12 cellular contexts compared by ENCODE assay signal in genomic region chr13:20190481-20191310, GRCh38. TPM values are rescaled to one million over a fixed set of nuclear protein-coding genes. Genes with fewer than 3 reads are reported as not detected.
DNase-seq lines count a peak whose midpoint lies in the region; ATAC-seq and TF ChIP-seq lines count a peak whose summit lies in the region.
"Had no signal": no experiment of that assay in that cellular context is flagged by ENCODE, and none has a peak within 500 bp of the region (broad histone marks: within the 10 kb centered on the region; RNA-seq: fewer than 3 reads in every experiment).

No MANE protein-coding gene starts in this region.

- no peak for DNase-seq in CD4-positive, alpha-beta T cell
- DNase-seq in NCI-H460 (ENCODE audit: extremely low read depth, low read depth), result peak; percentile 56
- DNase-seq in epithelial cell of esophagus (ENCODE audit: low read depth), result peak; percentile 81
- no peak for DNase-seq in progenitor cell of endocrine pancreas (ENCODE audit: low spot score, unreplicated experiment)
- DNase-seq in T-helper 1 cell, result no peak
- no peak for DNase-seq in testis
- DNase-seq: activated naive CD8-positive, alpha-beta T cell treated with anti-CD3 and anti-CD28 coated beads, Interleukin-2, amount 10 ng/mL, durations not matched to agents 7 days and 5 days; natural killer cell had no signal

- peaks cover 51% of the 10 kb centered on the region for H3K27me3 ChIP-seq in CD4-positive, alpha-beta T cell (ENCODE audit: control insufficient read depth, insufficient read depth, low read length)
- no peaks in the 10 kb centered on the region for H3K27me3 ChIP-seq in testis

- POLR2A ChIA-PET in CD4-positive, alpha-beta T cell (lab: Charles Lee), result interaction anchor here (1.7 kb wide), 1 partner anchor 285 kb away, joined by 7 read pairs; no protein-coding TSS in a partner anchor

- ATAC-seq in CD4-positive, alpha-beta T cell (ENCODE audit: poor library complexity), result no peak
- ATAC-seq in HG03442 (IDR thresholded peaks at IDR 0.05; ENCODE audit: unreplicated experiment), result no peak
- ATAC-seq: natural killer cell had no signal

- peaks cover 20% of the 10 kb centered on the region for H3K4me1 Mint-ChIP-seq in CD4-positive, alpha-beta T cell (ENCODE audit: low read depth)
- peaks cover 14% of the 10 kb centered on the region for H3K4me1 Mint-ChIP-seq in nephron
- H3K4me1 Mint-ChIP-seq in progenitor cell of endocrine pancreas (ENCODE audit: low read depth), result peaks cover 9% of the 10 kb centered on the region

- TF ChIP-seq CTCF in CD4-positive, alpha-beta T cell (IDR thresholded peaks at IDR 0.05), result no peak
- TF ChIP-seq CTCF in epithelial cell of esophagus (IDR thresholded peaks at IDR 0.05; ENCODE audit: insufficient read depth, low read depth, low read length, missing control alignments) (no peak), nephron (IDR thresholded peaks at IDR 0.05; ENCODE audit: unreplicated experiment in 3 of 3) (no peak), progenitor cell of endocrine pancreas (IDR thresholded peaks at IDR 0.05; ENCODE audit: unreplicated experiment) (no peak), testis (IDR thresholded peaks at IDR 0.05) (no peak)

- H3K4me3 ChIP-seq in epithelial cell of esophagus (ENCODE audit: low read length) (peak overlapping the region; percentile 80), testis (no peak overlapping the region)

- H3K27ac ChIP-seq in CD4-positive, alpha-beta T cell (ENCODE audit: low read depth, low read length), result no peak overlapping the region
- no peak overlapping the region for H3K27ac ChIP-seq in testis

- H3K9me3 ChIP-seq in CD4-positive, alpha-beta T cell (ENCODE audit: control insufficient read depth, low read length), result no peaks in the 10 kb centered on the region
- H3K9me3 ChIP-seq in testis, result no peaks in the 10 kb centered on the region

- intact Hi-C loops in CD4-positive, alpha-beta T cell (cut with DNase I, micrococcal nuclease), result loop anchor here (5.0 to 10.0 kb wide), 4 partner anchors 514 to 737 kb away; partner anchors contain the start of gene IL17D (in 1 of the 2)
- intact Hi-C loops in testis (cut with DNase I; ENCODE audit: low total_unique reads), result no loop called here

- no peaks in the 10 kb centered on the region for H3K36me3 ChIP-seq in testis (ENCODE audit: low read depth, missing control alignments)

- no peaks in the 10 kb centered on the region for H3K9me3 Mint-ChIP-seq in CD4-positive, alpha-beta T cell
- H3K9me3 Mint-ChIP-seq in nephron, result peaks cover 2% of the 10 kb centered on the region
- no peaks in the 10 kb centered on the region for H3K9me3 Mint-ChIP-seq in progenitor cell of endocrine pancreas (ENCODE audit: low read depth)
- H3K9me3 Mint-ChIP-seq: activated naive CD8-positive, alpha-beta T cell treated with anti-CD3 and anti-CD28 coated beads, Interleukin-2, amount 10 ng/mL, durations not matched to agents 7 days and 5 days; natural killer cell; stimulated activated naive CD8-positive, alpha-beta T cell treated with anti-CD3 and anti-CD28 coated beads, Interleukin-15, Interleukin-2, amounts not matched to agents 100 ng/mL and 50 ng/mL, for 24 hours had no signal

- H3K36me3 Mint-ChIP-seq in CD4-positive, alpha-beta T cell (ENCODE audit: low read depth), result no peaks in the 10 kb centered on the region
- H3K36me3 Mint-ChIP-seq in nephron (ENCODE audit: low read depth) (no peaks in the 10 kb centered on the region), progenitor cell of endocrine pancreas (ENCODE audit: insufficient read depth) (no peaks in the 10 kb centered on the region)
- H3K36me3 Mint-ChIP-seq: activated naive CD8-positive, alpha-beta T cell treated with anti-CD3 and anti-CD28 coated beads, Interleukin-2, amount 10 ng/mL, durations not matched to agents 7 days and 5 days; natural killer cell had no signal

- peaks cover 40% of the 10 kb centered on the region for H3K27me3 Mint-ChIP-seq in CD4-positive, alpha-beta T cell
- H3K27me3 Mint-ChIP-seq in nephron (ENCODE audit: low read depth), result peaks cover 79% of the 10 kb centered on the region
- peaks cover 72% of the 10 kb centered on the region for H3K27me3 Mint-ChIP-seq in progenitor cell of endocrine pancreas

- H3K27ac Mint-ChIP-seq in CD4-positive, alpha-beta T cell, result no peak overlapping the region
- H3K27ac Mint-ChIP-seq in nephron (no peak overlapping the region), progenitor cell of endocrine pancreas (no peak overlapping the region)
- H3K27ac Mint-ChIP-seq: activated naive CD8-positive, alpha-beta T cell treated with anti-CD3 and anti-CD28 coated beads, Interleukin-2, amount 10 ng/mL, durations not matched to agents 7 days and 5 days; natural killer cell; stimulated activated naive CD8-positive, alpha-beta T cell treated with anti-CD3 and anti-CD28 coated beads, Interleukin-15, Interleukin-2, amounts not matched to agents 100 ng/mL and 50 ng/mL, for 24 hours had no signal

- WGBS in testis, 2 donors, result 83 to 87% methylated on average over 16 of the region's 16 CpGs

- CTCF ChIA-PET in CD4-positive, alpha-beta T cell (lab: Charles Lee), result interaction anchor here (1.3 kb wide), 1 partner anchor 9 kb away, joined by 3 read pairs; no protein-coding TSS in a partner anchor

- H3K4me1 ChIP-seq in testis, result peaks cover 8% of the 10 kb centered on the region

- TF ChIP-seq POLR2A in testis (IDR thresholded peaks at IDR 0.05), result no peak

- peak overlapping the region; percentile 42 for H3K4me3 Mint-ChIP-seq in CD4-positive, alpha-beta T cell
- peak overlapping the region; percentile 76 to 81 (median 78) for H3K4me3 Mint-ChIP-seq in nephron
- no peak overlapping the region for H3K4me3 Mint-ChIP-seq in progenitor cell of endocrine pancreas (ENCODE audit: low read depth)
- H3K4me3 Mint-ChIP-seq: activated naive CD8-positive, alpha-beta T cell treated with anti-CD3 and anti-CD28 coated beads, Interleukin-2, amount 10 ng/mL, durations not matched to agents 7 days and 5 days had no signal

RNA-seq across cellular contexts. Expression of gene GJB2, which starts 2.0 kb away (rescaled TPM):
- total RNA-seq in CD4-positive, alpha-beta T cell, result under 1 TPM; 0.19 to 0.25 TPM
- total RNA-seq in NCI-H460 (2014; rRNA removed; shearing (Covaris generic)), result 8.7 and 10.5 TPM in 2 replicates
- polyA plus RNA-seq in NCI-H460 (2014; cell fraction: nucleus; rRNA removed), result 1.8 and 2.5 TPM in 2 replicates
- 1.1 and 2.4 TPM in 2 replicates for total RNA-seq in progenitor cell of endocrine pancreas
- total RNA-seq in testis, result 1 to 10 TPM; 2.9 to 3.1 TPM
- 2.5 TPM for polyA plus RNA-seq in testis (ENCODE audit: insufficient read depth, low read depth, low replicate concordance)
- polyA plus RNA-seq: CD14-positive monocyte had no signal

RNA-seq across cellular contexts. Expression of gene GJA3, which starts 29.8 kb away (rescaled TPM):
- not detected for total RNA-seq in CD4-positive, alpha-beta T cell
- 0.10 and 0.14 TPM in 2 replicates for total RNA-seq in NCI-H460 (2014; rRNA removed; shearing (Covaris generic))
- polyA plus RNA-seq in NCI-H460 (2014; cell fraction: nucleus; rRNA removed), result 0.02 and 0.26 TPM in 2 replicates
- total RNA-seq in progenitor cell of endocrine pancreas (0.04 and 0.12 TPM in 2 replicates), testis (10 to 100 TPM in 1 of 2 donors, 1 to 10 TPM in 1; 5.0 to 10.2 TPM)
- 1.7 TPM for polyA plus RNA-seq in testis (ENCODE audit: insufficient read depth, low read depth, low replicate concordance)
- polyA plus RNA-seq: CD14-positive monocyte had no signal

RNA-seq across cellular contexts. Expression of gene GJB6, which starts 41.4 kb away (rescaled TPM):
- total RNA-seq in CD4-positive, alpha-beta T cell, result 10 to 100 TPM; 19.8 to 26.0 TPM
- total RNA-seq in NCI-H460 (2014; rRNA removed; shearing (Covaris generic)), result not detected in 2 replicates
- not detected in 2 replicates for polyA plus RNA-seq in NCI-H460 (2014; cell fraction: nucleus; rRNA removed)
- 1.5 and 3.1 TPM in 2 replicates for total RNA-seq in progenitor cell of endocrine pancreas
- 1 to 10 TPM; 1.4 to 1.7 TPM for total RNA-seq in testis
- 1.8 TPM for polyA plus RNA-seq in testis (ENCODE audit: insufficient read depth, low read depth, low replicate concordance)
- polyA plus RNA-seq: CD14-positive monocyte had no signal

Comparison
In these comparisons a context has a peak if more than half of its experiments do, and no peak if none do; other contexts are left out.
1. DNase-seq: peak in NCI-H460 (single experiment) and epithelial cell of esophagus (single experiment); none in CD4-positive, alpha-beta T cell (0 of 10), progenitor cell of endocrine pancreas (single experiment), T-helper 1 cell (0 of 5) and testis (single experiment).